1 cellular context compared by ENCODE assay signal in genomic region chr11:5631969-5632635, GRCh38.
TF ChIP-seq lines count a peak whose summit lies in the region.

No MANE protein-coding gene starts in this region.

TF ChIP-seq in H1, 55 proteins besides CTCF, POLR2A, EP300 and RAD21:
- TF ChIP-seq E2F6 (IDR thresholded peaks at IDR 0.05) (no peak), CEBPB (IDR thresholded peaks at IDR 0.05; ENCODE audit: low read depth, low read length) (no peak), JUND (IDR thresholded peaks at IDR 0.05; ENCODE audit: low read length) (no peak), EGR1 (IDR thresholded peaks at IDR 0.05; ENCODE audit: borderline replicate concordance, low read depth, low read length) (no peak), YY1 (IDR thresholded peaks at IDR 0.05; ENCODE audit: low read depth, low read length) (no peak), RBBP5 (IDR thresholded peaks at IDR 0.05; ENCODE audit: borderline replicate concordance, low read depth, low read length) (no peak)
